Comparison of ENCODE assay signal across 8 cellular contexts in genomic region chr12:26017484-26018211, GRCh38. TPM values are rescaled to one million over a fixed set of nuclear protein-coding genes. Genes with fewer than 3 reads are reported as not detected.
DNase-seq lines count a peak whose midpoint lies in the region; ATAC-seq and TF ChIP-seq lines count a peak whose summit lies in the region.

No MANE protein-coding gene starts in this region.

- no peak overlapping the region for H3K18ac ChIP-seq in mesendoderm (ENCODE audit: low read length)

- H3K56ac ChIP-seq in mesendoderm (ENCODE audit: low read length): peak overlapping the region; percentile 69

- H2BK5ac ChIP-seq in mesendoderm (ENCODE audit: low read length): peak overlapping the region; percentile 39

- no peaks in the 10 kb centered on the region for H3K9me3 Mint-ChIP-seq in chondrocyte (ENCODE audit: low read depth)
- H3K9me3 Mint-ChIP-seq in activated T-helper 17 cell treated with anti-CD3 and anti-CD28 coated beads, Interleukin-2, amount 50 U/mL, for 72 hours: no peaks in the 10 kb centered on the region

- H3K27me3 Mint-ChIP-seq in chondrocyte (ENCODE audit: low read depth): no peaks in the 10 kb centered on the region
- peaks cover 20% of the 10 kb centered on the region for H3K27me3 Mint-ChIP-seq in activated T-helper 17 cell treated with anti-CD3 and anti-CD28 coated beads, Interleukin-2, amount 50 U/mL, for 72 hours

- H2BK15ac ChIP-seq in mesendoderm (replicated peaks; ENCODE audit: low read depth): no peak overlapping the region

- no CpG with 5 or more reads among the region's 4 CpGs for WGBS in mesendoderm (ENCODE audit: extremely low coverage, insufficient coverage, low lambda C conversion rate)

- H3K4me1 Mint-ChIP-seq in chondrocyte (ENCODE audit: low read depth): peaks cover 8% of the 10 kb centered on the region
- no peaks in the 10 kb centered on the region for H3K4me1 Mint-ChIP-seq in activated T-helper 17 cell treated with anti-CD3 and anti-CD28 coated beads, Interleukin-2, amount 50 U/mL, for 72 hours

- H4K5ac ChIP-seq in mesendoderm (ENCODE audit: low read length): no peak overlapping the region

- no peak overlapping the region for H2AK5ac ChIP-seq in mesendoderm (ENCODE audit: low read length)

- H3K4me3 Mint-ChIP-seq in chondrocyte (ENCODE audit: unreplicated experiment): no peak overlapping the region
- H3K4me3 Mint-ChIP-seq in activated T-helper 17 cell treated with anti-CD3 and anti-CD28 coated beads, Interleukin-2, amount 50 U/mL, for 72 hours: no peak overlapping the region

- H3K36me3 ChIP-seq in mesendoderm (ENCODE audit: control insufficient read depth, insufficient read depth, low read length): no peaks in the 10 kb centered on the region

- H3K4me2 ChIP-seq in mesendoderm (ENCODE audit: low read length): peak overlapping the region; percentile 19

- no peak overlapping the region for H3K4me3 ChIP-seq in mesendoderm (ENCODE audit: low read length)

- no peak overlapping the region for H3K23ac ChIP-seq in mesendoderm (ENCODE audit: low read length)

- H3K79me2 ChIP-seq in mesendoderm (ENCODE audit: control insufficient read depth, insufficient read depth, low read length): peaks cover 15% of the 10 kb centered on the region

- no peak overlapping the region for H3K27ac Mint-ChIP-seq in chondrocyte (ENCODE audit: unreplicated experiment)
- H3K27ac Mint-ChIP-seq in activated T-helper 17 cell treated with anti-CD3 and anti-CD28 coated beads, Interleukin-2, amount 50 U/mL, for 72 hours: no peak overlapping the region

- peaks cover 15% of the 10 kb centered on the region for H3K79me1 ChIP-seq in mesendoderm (ENCODE audit: low read length)

- no peaks in the 10 kb centered on the region for H3K36me3 Mint-ChIP-seq in chondrocyte (ENCODE audit: low read depth)
- H3K36me3 Mint-ChIP-seq in activated T-helper 17 cell treated with anti-CD3 and anti-CD28 coated beads, Interleukin-2, amount 50 U/mL, for 72 hours (ENCODE audit: low read depth): no peaks in the 10 kb centered on the region

- TF ChIP-seq CTCF in chondrocyte (IDR thresholded peaks at IDR 0.05): peak; percentile 80

- H3K4me1 ChIP-seq in mesendoderm (ENCODE audit: control insufficient read depth, low read depth, low read length): peaks cover 13% of the 10 kb centered on the region

- peak overlapping the region; percentile 9 for H3K4ac ChIP-seq in mesendoderm (ENCODE audit: low read depth, low read length)

- no peak overlapping the region for H3K9ac ChIP-seq in mesendoderm (ENCODE audit: low read length)

- no peak overlapping the region for H4K8ac ChIP-seq in mesendoderm (ENCODE audit: low read depth, low read length)

- peak; percentile 25 for DNase-seq in SIG-M5 treated with dmso at 0.1 percent for 504 hours (lab: John Stamatoyannopoulos, UW; ENCODE audit: unreplicated experiment)
- no peak for DNase-seq in SIG-M5 (lab: John Stamatoyannopoulos, UW)
- peak; percentile 18 for DNase-seq in MV-4-11 (lab: John Stamatoyannopoulos, UW)
- no peak for DNase-seq in chondrocyte (ENCODE audit: low spot score)
- peak; percentile 88 for DNase-seq in mesendoderm
- DNase-seq in occipital lobe (lab: John Stamatoyannopoulos, UW): no peak
- no peak for DNase-seq in stimulated activated CD4-positive, alpha-beta T cell treated with anti-CD3 and anti-CD28 coated beads, Interleukin-4, amount 100 ng/mL, for 24 hours

- no peaks in the 10 kb centered on the region for H3K27me3 ChIP-seq in mesendoderm (ENCODE audit: insufficient read depth, low read length, poor library complexity)

- no peak overlapping the region for H3K27ac ChIP-seq in mesendoderm (ENCODE audit: low read depth, low read length)

- ATAC-seq in activated T-helper 17 cell treated with anti-CD3 and anti-CD28 coated beads, Interleukin-2, amount 50 U/mL, for 72 hours (replicated peaks): no peak

- no peak overlapping the region for H2BK120ac ChIP-seq in mesendoderm (ENCODE audit: low read depth, low read length)

RNA-seq across cellular contexts. Expression of gene RASSF8, which starts 59.2 kb away (rescaled TPM):
- total RNA-seq in chondrocyte: 28.1 to 54.6 TPM (median 46.2 TPM) in 3 replicates
- polyA plus RNA-seq in mesendoderm (2013, experiment 1 of 2): 15.3 TPM
- 14.8 TPM for polyA plus RNA-seq in mesendoderm (2013, experiment 2 of 2)
- total RNA-seq in occipital lobe: 22.5 TPM
- under 1 TPM in 1 of 2 donors, not detected in 1; 0.56 TPM for total RNA-seq in activated T-helper 17 cell treated with anti-CD3 and anti-CD28 coated beads, Interleukin-2, amount 50 U/mL, for 72 hours

Comparison
In these comparisons a context has a peak if more than half of its experiments do, and no peak if none do; other contexts are left out.
1. DNase-seq: peak in SIG-M5 treated with dmso at 0.1 percent for 504 hours (single experiment), MV-4-11 (single experiment) and mesendoderm (single experiment); none in SIG-M5 (single experiment), chondrocyte (single experiment), occipital lobe (single experiment) and stimulated activated CD4-positive, alpha-beta T cell treated with anti-CD3 and anti-CD28 coated beads, Interleukin-4, amount 100 ng/mL, for 24 hours (single experiment).
2. RNA of gene RASSF8, which starts 59.2 kb away (total RNA-seq): 28.1 to 54.6 TPM in chondrocyte and 22.5 TPM in occipital lobe (single experiment); 0.56 TPM in activated T-helper 17 cell treated with anti-CD3 and anti-CD28 coated beads, Interleukin-2, amount 50 U/mL, for 72 hours; every median in the first group is over 10 times any median in the second.